1 cellular context compared by ENCODE assay signal in genomic region chr1:32828341-32828740, GRCh38.
TF ChIP-seq lines count a peak whose summit lies in the region.

No MANE protein-coding gene starts in this region.

TF ChIP-seq in HEK293, 187 proteins besides CTCF, POLR2A, EP300 and RAD21 (continued from another document):
- TF ChIP-seq ZNF354C (tag by site-specific recombination; IDR thresholded peaks at IDR 0.05; ENCODE audit: borderline replicate concordance, low read depth) (no peak), GLI4 (tag by site-specific recombination; IDR thresholded peaks at IDR 0.05) (no peak), HOXC10 (CRISPR knock-in tag; IDR thresholded peaks at IDR 0.05) (no peak), PRDM2 (tag by site-specific recombination; IDR thresholded peaks at IDR 0.05; ENCODE audit: borderline replicate concordance) (no peak), ZNF791 (tag by site-specific recombination; IDR thresholded peaks at IDR 0.05) (no peak)
